Comparison of ENCODE assay signal across 14 cellular contexts in genomic region chr1:59151387-59151761, GRCh38.
A peak's percentile ranks its signal among the peaks of the same experiment; 100 is the strongest.
DNase-seq lines count a peak whose midpoint lies in the region; ATAC-seq and TF ChIP-seq lines count a peak whose summit lies in the region.
"Had no signal": no experiment of that assay in that cellular context is flagged by ENCODE, and none has a peak within 500 bp of the region (broad histone marks: within the 10 kb centered on the region; RNA-seq: fewer than 3 reads in every experiment).

No MANE protein-coding gene starts in this region.

- peak overlapping the region; percentile 86 for H3K27ac Mint-ChIP-seq in MCF 10A (ENCODE audit: low read depth, unreplicated experiment)
- H3K27ac Mint-ChIP-seq: T-helper 2 cell treated with Interferon-gamma antibody and Interleukin-4, amounts not matched to agents 5 μg/mL and 100 μg/mL, for 36 hours had no signal

- no peak for TF ChIP-seq POLR2A in suprapubic skin (IDR thresholded peaks at IDR 0.05)

- DNase-seq in MM.1S (no peak), MCF 10A (ENCODE audit: unreplicated experiment) (no peak), lung (ENCODE audit: low spot score) (no peak), suprapubic skin (ENCODE audit: low spot score in 2 of 2) (no peak), UCSD-AML1 (lab: John Stamatoyannopoulos, UW; ENCODE audit: unreplicated experiment) (no peak), DMS153 treated with DMSO at 0.1 percent for 48 hours (lab: John Stamatoyannopoulos, UW; ENCODE audit: unreplicated experiment) (no peak)
- DNase-seq: activated T-cell treated with anti-CD3 and anti-CD28 coated beads for 4 hours; NCI-H526; stimulated activated CD4-positive, alpha-beta T cell treated with anti-CD3 and anti-CD28 coated beads, Interleukin-4, amount 100 ng/mL, for 4 hours had no signal

- H3K4me3 ChIP-seq in MM.1S (ENCODE audit: low read length), result no peak overlapping the region
- H3K4me3 ChIP-seq in lung, result no peak overlapping the region
- H3K4me3 ChIP-seq in suprapubic skin, result peak overlapping the region; percentile 13

- peaks cover 22% of the 10 kb centered on the region for H3K4me1 Mint-ChIP-seq in MCF 10A (ENCODE audit: insufficient read depth, unreplicated experiment)

- 62 to 85% methylated on average over 4 of the region's 4 CpGs for WGBS in lung, 2 donors
- WGBS in suprapubic skin, result 38% methylated on average over 4 of the region's 4 CpGs

- no peaks in the 10 kb centered on the region for H3K27me3 ChIP-seq in MM.1S (replicated peaks; ENCODE audit: insufficient read depth, low read length)
- H3K27me3 ChIP-seq in lung (ENCODE audit: control insufficient read depth, insufficient read depth), result no peaks in the 10 kb centered on the region
- no peaks in the 10 kb centered on the region for H3K27me3 ChIP-seq in suprapubic skin

- peak overlapping the region; percentile 42 for H2AFZ ChIP-seq in MM.1S (ENCODE audit: low read length)

- H3K4me3 Mint-ChIP-seq in MCF 10A (ENCODE audit: unreplicated experiment), result peak overlapping the region; percentile 65
- H3K4me3 Mint-ChIP-seq: central memory CD8-positive, alpha-beta T cell had no signal

- peak overlapping the region; percentile 85; the same call in 1 of the 2 replicates for H3K4me2 ChIP-seq in MM.1S (ENCODE audit: low read depth, low read length)

- ATAC-seq in lung (ENCODE audit: insufficient read depth, low FRiP score), result no peak
- no peak for ATAC-seq in HG02981 (IDR thresholded peaks at IDR 0.05; ENCODE audit: unreplicated experiment)
- no peak for ATAC-seq in GM18909 (IDR thresholded peaks at IDR 0.05; ENCODE audit: poor library complexity, unreplicated experiment)

- CTCF ChIA-PET in MCF 10A (lab: Yijun Ruan, JAX), result interaction anchor here (0.7 to 1.2 kb wide), 4 partner anchors 15 to 548 kb away, joined by 3 to 8 read pairs (median 3); no protein-coding TSS in a partner anchor

- H3K27me3 Mint-ChIP-seq in MCF 10A (ENCODE audit: insufficient read depth, unreplicated experiment), result no peaks in the 10 kb centered on the region
- H3K27me3 Mint-ChIP-seq: central memory CD8-positive, alpha-beta T cell; natural killer cell treated with Interleukin-12 subunit alpha and Interleukin-12 subunit beta and Interleukin-15 and Interleukin-18, amount 100 ng/mL, for 72 hours had no signal

- H3K4me1 ChIP-seq in MM.1S (ENCODE audit: low read length), result peaks cover 14% of the 10 kb centered on the region
- peaks cover 8 to 14% of the 10 kb centered on the region in 2 donors for H3K4me1 ChIP-seq in lung (ENCODE audit: control insufficient read depth in 2 of 2, insufficient read depth in 2 of 2, low read length in 2 of 2)
- H3K4me1 ChIP-seq in suprapubic skin, result peaks cover 27% of the 10 kb centered on the region

- H3K36me3 ChIP-seq in MM.1S (replicated peaks; ENCODE audit: insufficient read depth, low read length), result no peaks in the 10 kb centered on the region
- H3K36me3 ChIP-seq in lung (ENCODE audit: control insufficient read depth in 2 of 2, insufficient read depth in 2 of 2, low read length in 2 of 2), result no peaks in the 10 kb centered on the region
- H3K36me3 ChIP-seq in suprapubic skin, result no peaks in the 10 kb centered on the region

- no peaks in the 10 kb centered on the region for H3K9me3 Mint-ChIP-seq in MCF 10A (ENCODE audit: unreplicated experiment)
- H3K9me3 Mint-ChIP-seq: central memory CD8-positive, alpha-beta T cell; natural killer cell treated with Interleukin-12 subunit alpha and Interleukin-12 subunit beta and Interleukin-15 and Interleukin-18, amount 100 ng/mL, for 72 hours; T-helper 2 cell treated with Interferon-gamma antibody and Interleukin-4, amounts not matched to agents 5 μg/mL and 100 μg/mL, for 36 hours had no signal

- peak overlapping the region; percentile 8; the same call in 1 of the 2 replicates for H3K27ac ChIP-seq in MM.1S (ENCODE audit: low read length)
- H3K27ac ChIP-seq in lung (ENCODE audit: low read depth in 1 of 2, low read length in 1 of 2), result peak overlapping the region; percentile 57 to 69
- peak overlapping the region; percentile 62 for H3K27ac ChIP-seq in suprapubic skin

- no TSS peak for BruUV-seq in MCF 10A (replicated peaks; lab: Mats Ljungman, UMichigan)

- no peaks in the 10 kb centered on the region for H3K36me3 Mint-ChIP-seq in MCF 10A (ENCODE audit: insufficient read depth, unreplicated experiment)
- H3K36me3 Mint-ChIP-seq: natural killer cell treated with Interleukin-12 subunit alpha and Interleukin-12 subunit beta and Interleukin-15 and Interleukin-18, amount 100 ng/mL, for 72 hours had no signal

- intact Hi-C loops in MCF 10A (cut with micrococcal nuclease), result loop anchor here (1.0 to 10.0 kb wide), 4 partner anchors 143 to 367 kb away; partner anchors contain the start of genes FGGY and JUN

- H3K79me2 ChIP-seq in MM.1S (ENCODE audit: low read length), result no peaks in the 10 kb centered on the region

- POLR2A ChIA-PET in MCF 10A (lab: Yijun Ruan, JAX), result interaction anchor here (0.9 to 2.2 kb wide), 12 partner anchors 9 to 663 kb away, joined by 3 to 11 read pairs (median 4); partner anchors contain the start of gene JUN

- no peak overlapping the region for H3K9ac ChIP-seq in MM.1S (ENCODE audit: low read length)

- H3K9me3 ChIP-seq in MM.1S (replicated peaks; ENCODE audit: insufficient read depth, low read length) (no peaks in the 10 kb centered on the region), lung (ENCODE audit: control insufficient read depth in 2 of 2, insufficient read depth in 1 of 2, low read length in 1 of 2) (no peaks in the 10 kb centered on the region), suprapubic skin (no peaks in the 10 kb centered on the region)

- TF ChIP-seq EP300 in suprapubic skin (IDR thresholded peaks at IDR 0.05), result no peak

- H4K20me1 ChIP-seq in MM.1S (ENCODE audit: insufficient read depth, low read length), result no peaks in the 10 kb centered on the region

- H3K9me2 ChIP-seq in MM.1S (replicated peaks; ENCODE audit: insufficient read depth, low read length), result no peaks in the 10 kb centered on the region

- TF ChIP-seq CTCF in MM.1S (IDR thresholded peaks at IDR 0.05; ENCODE audit: low read length), result no peak
- TF ChIP-seq CTCF in MCF 10A (IDR thresholded peaks at IDR 0.05; ENCODE audit: unreplicated experiment), result no peak
- TF ChIP-seq CTCF in lung (IDR thresholded peaks at IDR 0.05; ENCODE audit: control extremely low read depth, extremely low read depth), result no peak
- no peak for TF ChIP-seq CTCF in suprapubic skin (IDR thresholded peaks at IDR 0.05)

- 0 out of 2 replicates have a peak, but pooled peaks cover 5% of the 10 kb centered on the region for H3F3A ChIP-seq in MM.1S (ENCODE audit: insufficient read depth, low read length)

Comparison
In these comparisons a context has a peak if more than half of its experiments do, and no peak if none do; other contexts are left out.
1. H3K27ac ChIP-seq: peak in every context shown above with its lines; median percentile 63 in lung; 62 in suprapubic skin; 8 in MM.1S.